Comparison of ENCODE assay signal across 22 cellular contexts in the genomic region with DNA sequence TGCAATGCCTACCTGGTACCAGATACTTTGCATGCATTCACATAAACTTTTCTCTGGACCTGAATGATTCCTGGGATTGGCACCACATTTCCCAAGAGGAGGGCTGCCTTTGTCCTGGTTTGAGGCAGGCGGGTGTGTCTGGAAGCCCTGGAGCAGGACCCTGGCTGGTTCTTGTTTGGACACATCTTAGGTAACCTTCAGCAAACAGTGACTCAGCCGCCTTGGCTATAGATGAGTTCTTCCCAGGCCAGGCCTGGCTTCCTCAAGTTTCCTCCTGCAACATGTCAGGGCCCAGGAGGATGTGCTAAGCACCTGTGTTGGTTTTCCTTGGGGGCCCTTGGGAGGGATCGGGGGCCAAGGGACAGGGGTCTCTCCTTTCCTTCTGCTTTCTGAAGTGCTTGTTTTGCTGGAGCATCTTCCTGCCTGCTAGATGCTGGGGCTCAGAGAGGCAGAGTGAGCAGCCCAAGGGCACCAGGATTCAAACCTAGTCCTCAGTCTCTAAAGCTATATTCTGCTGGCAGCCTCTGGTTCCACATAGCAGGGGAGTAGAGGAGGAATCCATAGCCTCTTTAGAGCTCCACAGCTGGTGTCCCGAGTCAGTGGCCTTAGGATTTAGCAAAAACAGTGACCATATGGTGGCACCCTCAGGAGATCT. TPM values are rescaled to one million over a fixed set of nuclear protein-coding genes. Genes with fewer than 3 reads are reported as not detected.
DNase-seq lines count a peak whose midpoint lies in the region; ATAC-seq and TF ChIP-seq lines count a peak whose summit lies in the region.
"Had no signal": no experiment of that assay in that cellular context is flagged by ENCODE, and none has a peak within 500 bp of the region (broad histone marks: within the 10 kb centered on the region; RNA-seq: fewer than 3 reads in every experiment).

No MANE protein-coding gene starts in this region.

- 54 to 64% (median 57%) methylated on average over 3 to 4 of the region's 4 CpGs for WGBS in heart left ventricle, 4 donors

- intact Hi-C loops in Panc1 (cut with micrococcal nuclease; ENCODE audit: unreplicated experiment) (no loop called here), heart left ventricle (cut with DNase I) (no loop called here)

- H3K27ac ChIP-seq in HEK293 (ENCODE audit: extremely low read depth, low read depth, low read length) (no peak overlapping the region), Panc1 (ENCODE audit: low read length) (no peak overlapping the region), skin epidermis (peak overlapping the region in 19 of 21 experiments; percentile 2 to 82 (median 58)), heart left ventricle (no peak overlapping the region)
- H3K27ac ChIP-seq: SJCRH30, tibial artery had no signal

- CTCF ChIA-PET in HEK293 (lab: Yijun Ruan, JAX), result interaction anchor here (0.9 to 1.6 kb wide), 5 partner anchors 8 to 152 kb away, joined by 3 to 7 read pairs (median 4); no protein-coding TSS in a partner anchor
- CTCF ChIA-PET in Panc1 (lab: Charles Lee), result interaction anchor here (1.3 kb wide), 1 partner anchor 72 kb away, joined by 4 read pairs; no protein-coding TSS in a partner anchor

- in situ Hi-C loops in Panc1 (cut with HindIII; ENCODE audit: low pct_unique_long_range_greater_than_20kb, low sequenced_read_pairs), result no loop called here

- peaks cover 2% of the 10 kb centered on the region; the same call in 1 of the 2 replicates for H3K27me3 ChIP-seq in Panc1 (ENCODE audit: control insufficient read depth, insufficient read depth, low read length)
- H3K27me3 ChIP-seq in heart left ventricle, result peaks cover 0 to 76% (median 12%) of the 10 kb centered on the region in 9 donors
- H3K27me3 ChIP-seq: BE2C had no signal

- no peaks in the 10 kb centered on the region for H3K9me3 ChIP-seq in HEK293 (ENCODE audit: control insufficient read depth, insufficient read depth, low read depth, low read length)
- no peaks in the 10 kb centered on the region for H3K9me3 ChIP-seq in Panc1 (ENCODE audit: control insufficient read depth, insufficient read depth, low read depth, low read length)
- no peaks in the 10 kb centered on the region for H3K9me3 ChIP-seq in heart left ventricle
- H3K9me3 ChIP-seq: BE2C, SJCRH30, tibial artery had no signal

- H3K36me3 ChIP-seq in HEK293 (ENCODE audit: control insufficient read depth in 2 of 2, insufficient read depth in 1 of 2, low read length in 2 of 2), result no peaks in the 10 kb centered on the region
- H3K36me3 ChIP-seq in Panc1 (ENCODE audit: control insufficient read depth, insufficient read depth, low read length), result no peaks in the 10 kb centered on the region
- H3K36me3 ChIP-seq in heart left ventricle, result no peaks in the 10 kb centered on the region
- H3K36me3 ChIP-seq: BE2C, SJCRH30, tibial artery had no signal

- POLR2A ChIA-PET in HEK293 (lab: Yijun Ruan, JAX), result no interaction called here
- POLR2A ChIA-PET in Panc1 (lab: Charles Lee), result no interaction called here

- BruUV-seq in Panc1 (replicated peaks; lab: Mats Ljungman, UMichigan), result no TSS peak

- H3K4me3 ChIP-seq in HEK293 (ENCODE audit: low read depth, low read length), result no peak overlapping the region
- H3K4me3 ChIP-seq in Panc1 (ENCODE audit: low read depth in 2 of 2, low read length in 2 of 2), result no peak overlapping the region
- H3K4me3 ChIP-seq in foreskin fibroblast (ENCODE audit: low read depth in 1 of 2, low read length in 2 of 2), result no peak overlapping the region
- H3K4me3 ChIP-seq in skin epidermis, result no peak overlapping the region
- no peak overlapping the region for H3K4me3 ChIP-seq in heart left ventricle
- H3K4me3 ChIP-seq: SJCRH30, tibial artery had no signal

- no peak for TF ChIP-seq CTCF in HEK293 (tag by site-specific recombination; IDR thresholded peaks at IDR 0.05)
- no peak for TF ChIP-seq CTCF in Panc1 (IDR thresholded peaks at IDR 0.05)
- no peak for TF ChIP-seq CTCF in foreskin fibroblast (IDR thresholded peaks at IDR 0.05; ENCODE audit: low read depth, low read length)
- no peak for TF ChIP-seq CTCF in heart left ventricle (IDR thresholded peaks at IDR 0.05)

- no peaks in the 10 kb centered on the region for H3K4me1 ChIP-seq in HEK293 (ENCODE audit: control insufficient read depth, insufficient read depth, low read length)
- peaks cover 21% of the 10 kb centered on the region for H3K4me1 ChIP-seq in Panc1 (ENCODE audit: control insufficient read depth, insufficient read depth, low read length)
- H3K4me1 ChIP-seq in heart left ventricle, result no peaks in the 10 kb centered on the region
- H3K4me1 ChIP-seq: BE2C, SJCRH30, tibial artery had no signal

- TF ChIP-seq POLR2A in heart left ventricle (IDR thresholded peaks at IDR 0.05), result no peak

- DNase-seq in Panc1 (ENCODE audit: low read depth, low spot score) (peak; percentile 32), foreskin fibroblast (peak; percentile 6 to 16), heart left ventricle (no peak), RPMI8226 (no peak), glomerular visceral epithelial cell (ENCODE audit: extremely low spot score) (no peak), NAMALWA (ENCODE audit: low spot score) (no peak)
- DNase-seq: activated CD4-positive, alpha-beta T cell treated with anti-CD3 and anti-CD28 coated beads for 4 hours; activated CD8-positive, alpha-beta memory T cell treated with anti-CD3 and anti-CD28 coated beads, Interleukin-2, amount 50 U/mL, for 48 hours; activated naive CD4-positive, alpha-beta T cell treated with Interleukin-2 at 50 U/mL for 16 hours; BE2C; DMS153; erythroblast; head of caudate nucleus; MV-4-11; SJCRH30; stimulated activated CD4-positive, alpha-beta T cell treated with anti-CD3 and anti-CD28 coated beads, Interleukin-4, amount 100 ng/mL, for 24 hours; stimulated activated CD8-positive, alpha-beta memory T cell treated with anti-CD3 and anti-CD28 coated beads, Interleukin-4, amount 100 ng/mL, for 48 hours; T-helper 9 cell; tibial artery had no signal

- ATAC-seq in Panc1 (peak; percentile 89), heart left ventricle (no peak)

TF ChIP-seq in HEK293, 187 proteins besides CTCF, POLR2A, EP300 and RAD21 (continues in another document):
- TF ChIP-seq, protein P1, sequence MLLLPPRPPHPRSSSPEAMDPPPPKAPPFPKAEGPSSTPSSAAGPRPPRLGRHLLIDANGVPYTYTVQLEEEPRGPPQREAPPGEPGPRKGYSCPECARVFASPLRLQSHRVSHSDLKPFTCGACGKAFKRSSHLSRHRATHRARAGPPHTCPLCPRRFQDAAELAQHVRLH (tag by site-specific recombination; IDR thresholded peaks at IDR 0.05), result no peak
- TF ChIP-seq, protein P2, sequence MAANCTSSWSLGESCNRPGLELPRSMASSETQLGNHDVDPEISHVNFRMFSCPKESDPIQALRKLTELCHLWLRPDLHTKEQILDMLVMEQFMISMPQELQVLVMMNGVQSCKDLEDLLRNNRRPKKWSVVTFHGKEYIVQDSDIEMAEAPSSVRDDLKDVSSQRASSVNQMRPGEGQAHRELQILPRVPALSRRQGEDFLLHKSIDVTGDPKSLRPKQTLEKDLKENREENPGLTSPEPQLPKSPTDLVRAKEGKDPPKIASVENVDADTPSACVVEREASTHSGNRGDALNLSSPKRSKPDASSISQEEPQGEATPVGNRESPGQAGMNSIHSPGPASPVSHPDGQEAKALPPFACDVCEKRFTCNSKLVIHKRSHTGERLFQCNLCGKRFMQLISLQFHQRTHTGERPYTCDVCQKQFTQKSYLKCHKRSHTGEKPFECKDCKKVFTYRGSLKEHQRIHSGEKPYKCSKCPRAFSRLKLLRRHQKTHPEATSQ (tag by site-specific recombination; IDR thresholded peaks at IDR 0.05), result no peak
- peak; percentile 32; the same call in 1 of the 2 replicates for TF ChIP-seq ZIC2 (tag by site-specific recombination; IDR thresholded peaks at IDR 0.05)
- TF ChIP-seq, protein P3, sequence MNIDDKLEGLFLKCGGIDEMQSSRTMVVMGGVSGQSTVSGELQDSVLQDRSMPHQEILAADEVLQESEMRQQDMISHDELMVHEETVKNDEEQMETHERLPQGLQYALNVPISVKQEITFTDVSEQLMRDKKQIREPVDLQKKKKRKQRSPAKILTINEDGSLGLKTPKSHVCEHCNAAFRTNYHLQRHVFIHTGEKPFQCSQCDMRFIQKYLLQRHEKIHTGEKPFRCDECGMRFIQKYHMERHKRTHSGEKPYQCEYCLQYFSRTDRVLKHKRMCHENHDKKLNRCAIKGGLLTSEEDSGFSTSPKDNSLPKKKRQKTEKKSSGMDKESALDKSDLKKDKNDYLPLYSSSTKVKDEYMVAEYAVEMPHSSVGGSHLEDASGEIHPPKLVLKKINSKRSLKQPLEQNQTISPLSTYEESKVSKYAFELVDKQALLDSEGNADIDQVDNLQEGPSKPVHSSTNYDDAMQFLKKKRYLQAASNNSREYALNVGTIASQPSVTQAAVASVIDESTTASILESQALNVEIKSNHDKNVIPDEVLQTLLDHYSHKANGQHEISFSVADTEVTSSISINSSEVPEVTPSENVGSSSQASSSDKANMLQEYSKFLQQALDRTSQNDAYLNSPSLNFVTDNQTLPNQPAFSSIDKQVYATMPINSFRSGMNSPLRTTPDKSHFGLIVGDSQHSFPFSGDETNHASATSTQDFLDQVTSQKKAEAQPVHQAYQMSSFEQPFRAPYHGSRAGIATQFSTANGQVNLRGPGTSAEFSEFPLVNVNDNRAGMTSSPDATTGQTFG (tag by site-specific recombination; IDR thresholded peaks at IDR 0.05; ENCODE audit: borderline replicate concordance), result no peak
- TF ChIP-seq, protein P4, sequence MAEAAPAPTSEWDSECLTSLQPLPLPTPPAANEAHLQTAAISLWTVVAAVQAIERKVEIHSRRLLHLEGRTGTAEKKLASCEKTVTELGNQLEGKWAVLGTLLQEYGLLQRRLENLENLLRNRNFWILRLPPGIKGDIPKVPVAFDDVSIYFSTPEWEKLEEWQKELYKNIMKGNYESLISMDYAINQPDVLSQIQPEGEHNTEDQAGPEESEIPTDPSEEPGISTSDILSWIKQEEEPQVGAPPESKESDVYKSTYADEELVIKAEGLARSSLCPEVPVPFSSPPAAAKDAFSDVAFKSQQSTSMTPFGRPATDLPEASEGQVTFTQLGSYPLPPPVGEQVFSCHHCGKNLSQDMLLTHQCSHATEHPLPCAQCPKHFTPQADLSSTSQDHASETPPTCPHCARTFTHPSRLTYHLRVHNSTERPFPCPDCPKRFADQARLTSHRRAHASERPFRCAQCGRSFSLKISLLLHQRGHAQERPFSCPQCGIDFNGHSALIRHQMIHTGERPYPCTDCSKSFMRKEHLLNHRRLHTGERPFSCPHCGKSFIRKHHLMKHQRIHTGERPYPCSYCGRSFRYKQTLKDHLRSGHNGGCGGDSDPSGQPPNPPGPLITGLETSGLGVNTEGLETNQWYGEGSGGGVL (tag by site-specific recombination; IDR thresholded peaks at IDR 0.05), result no peak

RNA-seq across cellular contexts. Expression of a gene that starts 38.2 kb away (rescaled TPM):
- total RNA-seq in Panc1 (2021; ENCODE audit: unreplicated experiment) (not detected), heart left ventricle (not detected)
- polyA plus RNA-seq in Panc1 (2012; ENCODE audit: insufficient read length), result not detected
- not detected for polyA plus RNA-seq in heart left ventricle
- total RNA-seq: kidney epithelial cell had no signal

Comparison
In these comparisons a context has a peak if more than half of its experiments do, and no peak if none do; other contexts are left out.
1. H3K27ac ChIP-seq: peak in skin epidermis (19 of 21); none in HEK293 (single experiment), Panc1 (single experiment) and heart left ventricle (0 of 12).
2. DNase-seq: peak in Panc1 (single experiment) and foreskin fibroblast (2 of 2); none in heart left ventricle (0 of 5), RPMI8226 (single experiment), glomerular visceral epithelial cell (single experiment) and NAMALWA (single experiment).